In the genomic region with DNA sequence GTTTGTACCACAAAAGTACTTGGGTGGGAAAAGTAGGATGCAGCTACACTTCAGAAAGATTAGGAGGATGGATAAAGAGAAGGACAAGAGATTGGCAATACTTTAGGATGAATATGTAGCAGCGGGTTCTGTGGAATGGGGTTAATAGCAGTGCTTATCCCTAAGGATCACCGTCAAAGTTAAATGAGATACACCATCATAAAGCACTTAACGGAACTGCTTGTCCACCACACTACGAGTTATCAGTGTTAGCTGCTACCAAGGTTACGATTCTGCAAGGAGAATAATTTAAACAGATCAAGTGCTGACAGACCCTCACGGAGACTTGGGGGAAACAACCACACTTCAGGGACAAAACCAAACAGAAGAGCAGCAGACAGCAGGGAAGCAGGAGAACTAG, we compare ENCODE assay signal across 8 cellular contexts. TPM values are rescaled to one million over a fixed set of nuclear protein-coding genes. Genes with fewer than 3 reads are reported as not detected.
DNase-seq lines count a peak whose midpoint lies in the region; ATAC-seq and TF ChIP-seq lines count a peak whose summit lies in the region.

No MANE protein-coding gene starts in this region.

- H3K4me3 ChIP-seq in BLaER1 (peak overlapping the region; percentile 89), KMS-11 (IDR thresholded peaks at IDR 0.05; ENCODE audit: insufficient read depth, low read depth, low read length) (peak overlapping the region; percentile 29), choroid plexus epithelial cell (ENCODE audit: low read depth, low read length) (peak overlapping the region; percentile 95)

- H3K4me3 Mint-ChIP-seq in natural killer cell, result peak overlapping the region; percentile 93

- H3K36me3 ChIP-seq in BLaER1 (peaks cover 7% of the 10 kb centered on the region), KMS-11 (ENCODE audit: insufficient read depth) (no peaks in the 10 kb centered on the region)

- intact Hi-C loops in natural killer cell (cut with micrococcal nuclease), result loop anchor here (10.0 kb wide), 1 partner anchor 1142 kb away; no protein-coding TSS in a partner anchor

- no peaks in the 10 kb centered on the region; the same call in 1 of the 2 replicates for H3K79me2 ChIP-seq in KMS-11 (ENCODE audit: insufficient read depth, low read depth)

- H3K4me1 ChIP-seq in BLaER1, result peaks cover 34% of the 10 kb centered on the region
- peaks cover 15% of the 10 kb centered on the region for H3K4me1 ChIP-seq in KMS-11 (ENCODE audit: low read depth, poor library complexity, severe bottlenecking)

- no peak overlapping the region for H2AFZ ChIP-seq in KMS-11 (ENCODE audit: low read depth)

- H3K4me1 Mint-ChIP-seq in natural killer cell, result peaks cover 39 to 45% of the 10 kb centered on the region in 2 donors

- no peak for TF ChIP-seq CTCF in KMS-11 (conservative IDR thresholded peaks at IDR 0.05; ENCODE audit: low read depth, low read length)
- TF ChIP-seq CTCF in choroid plexus epithelial cell (conservative IDR thresholded peaks at IDR 0.05; ENCODE audit: low read depth, low read length), result no peak
- TF ChIP-seq CTCF in natural killer cell (IDR thresholded peaks at IDR 0.05), result no peak

- H4K20me1 ChIP-seq in BLaER1 (peaks cover 34% of the 10 kb centered on the region), KMS-11 (ENCODE audit: insufficient read depth) (no peaks in the 10 kb centered on the region)

- H3K27me3 ChIP-seq in BLaER1 (no peaks in the 10 kb centered on the region), KMS-11 (ENCODE audit: insufficient read depth, low read depth) (peaks cover 14% of the 10 kb centered on the region)

- peak overlapping the region; percentile 74 to 83 for H3K27ac Mint-ChIP-seq in natural killer cell

- no peaks in the 10 kb centered on the region for H3K9me3 ChIP-seq in BLaER1

- H3K9me3 Mint-ChIP-seq in natural killer cell, result no peaks in the 10 kb centered on the region

- DNase-seq in choroid plexus epithelial cell (ENCODE audit: low read depth) (no peak), natural killer cell (no peak), SHP77 (lab: John Stamatoyannopoulos, UW) (no peak), NCI-H510A treated with DMSO at 0.1 percent for 48 hours (lab: John Stamatoyannopoulos, UW) (no peak)
- DNase-seq in stimulated activated naive CD4-positive, alpha-beta T cell (lab: John Stamatoyannopoulos, UW), result no peak

- H3K4me2 ChIP-seq in BLaER1 (peak overlapping the region; percentile 96), KMS-11 (peak overlapping the region; percentile 53)

- ATAC-seq in natural killer cell (no peak), GM18519 (IDR thresholded peaks at IDR 0.05; ENCODE audit: low FRiP score, unreplicated experiment) (no peak)

- H3K9ac ChIP-seq in BLaER1 (peak overlapping the region; percentile 81), KMS-11 (no peak overlapping the region)

- no peaks in the 10 kb centered on the region for H3K27me3 Mint-ChIP-seq in natural killer cell (ENCODE audit: low read depth in 2 of 2)

- no peaks in the 10 kb centered on the region for H3K36me3 Mint-ChIP-seq in natural killer cell

- H3K27ac ChIP-seq in BLaER1, result no peak overlapping the region
- H3K27ac ChIP-seq in KMS-11, result no peak overlapping the region

RNA-seq across cellular contexts. Expression of gene SHQ1, which starts 1.0 kb away (rescaled TPM):
- 10 to 100 TPM; 16.3 to 36.7 (median 35.9) TPM for total RNA-seq in natural killer cell

RNA-seq across cellular contexts. Expression of gene GXYLT2, which starts 40.6 kb away (rescaled TPM):
- total RNA-seq in natural killer cell, result not detected

Comparison
In these comparisons a context has a peak if more than half of its experiments do, and no peak if none do; other contexts are left out.
1. H3K4me3 ChIP-seq: peak in every context shown above with its lines; median percentile 95 in choroid plexus epithelial cell; 89 in BLaER1; 29 in KMS-11.